24 cellular contexts compared by ENCODE assay signal in the genomic region with DNA sequence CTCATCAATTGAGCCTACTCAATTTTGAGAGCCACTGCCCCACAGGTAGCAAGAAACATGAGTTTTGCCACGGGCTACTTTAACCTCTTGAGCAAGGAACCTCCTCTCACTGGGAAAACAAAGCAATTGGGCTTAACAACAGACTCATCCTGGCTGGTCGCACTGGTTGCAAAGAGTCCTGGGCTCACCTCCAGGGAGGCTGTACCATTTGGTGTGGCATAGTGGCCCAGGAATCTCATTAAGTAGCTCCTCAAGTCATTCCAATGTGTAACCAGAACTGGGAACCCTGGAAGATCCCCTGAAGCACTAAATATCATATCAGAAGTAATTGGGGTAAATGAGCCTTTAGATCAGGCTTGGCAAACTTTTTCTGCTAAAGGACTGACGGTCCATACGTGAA.
DNase-seq lines count a peak whose midpoint lies in the region; ATAC-seq and TF ChIP-seq lines count a peak whose summit lies in the region.
"Had no signal": no experiment of that assay in that cellular context is flagged by ENCODE, and none has a peak within 500 bp of the region (broad histone marks: within the 10 kb centered on the region; RNA-seq: fewer than 3 reads in every experiment).

No MANE protein-coding gene starts in this region.

- H3F3A ChIP-seq in PC-9 (ENCODE audit: insufficient read depth, low read depth): no peaks in the 10 kb centered on the region

- POLR2A ChIA-PET in PC-9 (lab: Charles Lee; ENCODE audit: unreplicated experiment): interaction anchor here (0.6 to 0.7 kb wide), 2 partner anchors 32 to 61 kb away, joined by 3 read pairs; no protein-coding TSS in a partner anchor

- ATAC-seq in RWPE2 (ENCODE audit: low read depth) (no peak), upper lobe of right lung (peak; percentile 78)
- ATAC-seq: stimulated activated naive CD8-positive, alpha-beta T cell treated with anti-CD3 and anti-CD28 coated beads, Interleukin-15, amount 100 ng/mL, for 72 hours; T-cell had no signal

- H3K36me3 ChIP-seq in RWPE2 (ENCODE audit: low read depth): peaks cover 9% of the 10 kb centered on the region
- no peaks in the 10 kb centered on the region for H3K36me3 ChIP-seq in upper lobe of right lung
- no peaks in the 10 kb centered on the region for H3K36me3 ChIP-seq in testis (ENCODE audit: low read depth, missing control alignments)
- H3K36me3 ChIP-seq in PC-9 (ENCODE audit: low read depth): no peaks in the 10 kb centered on the region
- H3K36me3 ChIP-seq: right atrium auricular region, transverse colon had no signal

- H3K9me3 ChIP-seq in RWPE2 (ENCODE audit: severe bottlenecking): no peaks in the 10 kb centered on the region
- H3K9me3 ChIP-seq in upper lobe of right lung: no peaks in the 10 kb centered on the region
- H3K9me3 ChIP-seq in testis: no peaks in the 10 kb centered on the region
- H3K9me3 ChIP-seq in PC-9 (ENCODE audit: insufficient read depth, low read depth): peaks cover 5% of the 10 kb centered on the region
- H3K9me3 ChIP-seq: transverse colon had no signal

- TF ChIP-seq CTCF in RWPE2 (IDR thresholded peaks at IDR 0.05; ENCODE audit: poor library complexity, severe bottlenecking) (no peak), glutamatergic neuron (IDR thresholded peaks at IDR 0.05; ENCODE audit: partially characterized antibody, unreplicated experiment) (no peak), upper lobe of right lung (IDR thresholded peaks at IDR 0.05) (no peak), testis (IDR thresholded peaks at IDR 0.05) (no peak), PC-9 (conservative IDR thresholded peaks at IDR 0.05) (no peak)

- H3K4me3 ChIP-seq in RWPE2 (ENCODE audit: severe bottlenecking) (no peak overlapping the region), upper lobe of right lung (no peak overlapping the region), testis (no peak overlapping the region), PC-9 (no peak overlapping the region)
- H3K4me3 ChIP-seq: right atrium auricular region, transverse colon had no signal

- H3K27me3 Mint-ChIP-seq in glutamatergic neuron (ENCODE audit: unreplicated experiment): peaks cover 15% of the 10 kb centered on the region
- H3K27me3 Mint-ChIP-seq: activated naive CD4-positive, alpha-beta T cell treated with anti-CD3 and anti-CD28 coated beads, Interleukin-2, amount 50 U/mL, for 24 hours; T-cell had no signal

- no peak overlapping the region for H3K4me2 ChIP-seq in PC-9

- H3K4me1 Mint-ChIP-seq in glutamatergic neuron (ENCODE audit: low read depth, unreplicated experiment): peaks cover 52% of the 10 kb centered on the region
- H3K4me1 Mint-ChIP-seq: activated naive CD4-positive, alpha-beta T cell treated with anti-CD3 and anti-CD28 coated beads, Interleukin-2, amount 50 U/mL, for 24 hours; memory B cell; stimulated activated naive CD8-positive, alpha-beta T cell treated with anti-CD3 and anti-CD28 coated beads, Interleukin-15, amount 100 ng/mL, for 72 hours; T-cell had no signal

- no peak for TF ChIP-seq POLR2A in testis (IDR thresholded peaks at IDR 0.05)

- H3K9me2 ChIP-seq in PC-9 (ENCODE audit: insufficient read depth): no peaks in the 10 kb centered on the region

- BruUV-seq in PC-9 (replicated peaks; lab: Mats Ljungman, UMichigan): no TSS peak

- peak overlapping the region; percentile 56 for H3K27ac ChIP-seq in RWPE2 (ENCODE audit: poor library complexity, severe bottlenecking)
- H3K27ac ChIP-seq in upper lobe of right lung: no peak overlapping the region
- H3K27ac ChIP-seq in testis: no peak overlapping the region
- H3K27ac ChIP-seq in PC-9: no peak overlapping the region
- H3K27ac ChIP-seq: HL-60, right atrium auricular region, transverse colon had no signal

- no peak overlapping the region for H3K4me3 Mint-ChIP-seq in glutamatergic neuron (ENCODE audit: unreplicated experiment)
- H3K4me3 Mint-ChIP-seq: activated naive CD4-positive, alpha-beta T cell treated with anti-CD3 and anti-CD28 coated beads, Interleukin-2, amount 50 U/mL, for 24 hours; memory B cell; stimulated activated naive CD8-positive, alpha-beta T cell treated with anti-CD3 and anti-CD28 coated beads, Interleukin-15, amount 100 ng/mL, for 72 hours; T-cell had no signal

- no peak overlapping the region for H2AFZ ChIP-seq in PC-9

- H3K79me2 ChIP-seq in PC-9 (ENCODE audit: low read depth): peaks cover under 1% of the 10 kb centered on the region; the same call in 1 of the 2 replicates

- 89 to 91% methylated on average over 3 to 4 of the region's 4 CpGs for WGBS in testis, 2 donors

- peaks cover 31% of the 10 kb centered on the region for H3K4me1 ChIP-seq in RWPE2 (ENCODE audit: insufficient read depth, poor library complexity, severe bottlenecking)
- peaks cover 28% of the 10 kb centered on the region for H3K4me1 ChIP-seq in upper lobe of right lung
- H3K4me1 ChIP-seq in testis: peaks cover 14% of the 10 kb centered on the region
- H3K4me1 ChIP-seq in PC-9 (replicated peaks; ENCODE audit: insufficient read depth): no peaks in the 10 kb centered on the region

- no peaks in the 10 kb centered on the region for H3K27me3 ChIP-seq in RWPE2 (ENCODE audit: insufficient read depth, poor library complexity, severe bottlenecking)
- H3K27me3 ChIP-seq in upper lobe of right lung: no peaks in the 10 kb centered on the region
- no peaks in the 10 kb centered on the region for H3K27me3 ChIP-seq in testis
- no peaks in the 10 kb centered on the region for H3K27me3 ChIP-seq in PC-9 (ENCODE audit: insufficient read depth, low read depth)
- H3K27me3 ChIP-seq: right atrium auricular region, transverse colon had no signal

- intact Hi-C loops in upper lobe of right lung (cut with DNase I): no loop called here
- intact Hi-C loops in testis (cut with DNase I; ENCODE audit: low total_unique reads): no loop called here
- intact Hi-C loops in PC-9 (cut with micrococcal nuclease; ENCODE audit: unreplicated experiment): no loop called here

- DNase-seq in NCI-H510A treated with DMSO at 0.1 percent for 48 hours (lab: John Stamatoyannopoulos, UW) (peak; percentile 19), NCI-H510A (lab: John Stamatoyannopoulos, UW) (no peak), RWPE2 (ENCODE audit: low spot score) (no peak), glutamatergic neuron (no peak), upper lobe of right lung (no peak), testis (no peak), PC-9 (no peak), T-helper 1 cell (no peak)
- DNase-seq: activated T-cell treated with anti-CD3 and anti-CD28 coated beads, Interleukin-2, amount 50 U/mL, for 48 hours; aorta; Caco-2; caudate nucleus; dermis blood vessel endothelial cell; GOT3; NCI-H1436 treated with DMSO at 0.1 percent for 48 hours; NCI-H748 treated with DMSO at 0.1 percent for 48 hours; stimulated activated CD4-positive, alpha-beta T cell treated with anti-CD3 and anti-CD28 coated beads, Interleukin-4, amount 100 ng/mL, for 24 hours; stimulated activated naive CD8-positive, alpha-beta T cell treated with anti-CD3 and anti-CD28 coated beads, Interleukin-15, amount 100 ng/mL, for 72 hours; T-cell; transverse colon had no signal

- H4K20me1 ChIP-seq in PC-9 (ENCODE audit: insufficient read depth): no peaks in the 10 kb centered on the region

- no peaks in the 10 kb centered on the region for H3K36me3 Mint-ChIP-seq in glutamatergic neuron (ENCODE audit: unreplicated experiment)
- H3K36me3 Mint-ChIP-seq: activated naive CD4-positive, alpha-beta T cell treated with anti-CD3 and anti-CD28 coated beads, Interleukin-2, amount 50 U/mL, for 24 hours; memory B cell; T-cell had no signal

- CTCF ChIA-PET in PC-9 (lab: Charles Lee): interaction anchor here (0.6 kb wide), 1 partner anchor 13 kb away, joined by 7 read pairs; no protein-coding TSS in a partner anchor

- H3K27ac Mint-ChIP-seq in glutamatergic neuron (ENCODE audit: unreplicated experiment): peak overlapping the region; percentile 25
- H3K27ac Mint-ChIP-seq: activated naive CD4-positive, alpha-beta T cell treated with anti-CD3 and anti-CD28 coated beads, Interleukin-2, amount 50 U/mL, for 24 hours; memory B cell; stimulated activated naive CD8-positive, alpha-beta T cell treated with anti-CD3 and anti-CD28 coated beads, Interleukin-15, amount 100 ng/mL, for 72 hours; T-cell had no signal

- H3K9me3 Mint-ChIP-seq in glutamatergic neuron (ENCODE audit: unreplicated experiment): peaks cover 19% of the 10 kb centered on the region
- H3K9me3 Mint-ChIP-seq: activated naive CD4-positive, alpha-beta T cell treated with anti-CD3 and anti-CD28 coated beads, Interleukin-2, amount 50 U/mL, for 24 hours; memory B cell had no signal
